In genomic region chr5:151068571-151069197, GRCh38 we compare ENCODE assay signal across 8 cellular contexts. TPM values are rescaled to one million over a fixed set of nuclear protein-coding genes. Genes with fewer than 3 reads are reported as not detected.
A peak's percentile ranks its signal among the peaks of the same experiment; 100 is the strongest.
DNase-seq lines count a peak whose midpoint lies in the region; ATAC-seq and TF ChIP-seq lines count a peak whose summit lies in the region.

No MANE protein-coding gene starts in this region.

- peak overlapping the region; percentile 63 for H3K27ac ChIP-seq in neutrophil

- peaks cover 45 to 48% of the 10 kb centered on the region in 2 experiments for H3K4me1 ChIP-seq in neutrophil (ENCODE audit: control insufficient read depth in 1 of 2, insufficient read depth in 1 of 2, low read depth in 1 of 2, low read length in 1 of 2)

- intact Hi-C loops in activated T-helper 1 cell treated with anti-CD3 and anti-CD28 coated beads, Interleukin-12 subunit alpha, Interleukin-12 subunit beta, Interleukin-2, Interleukin-4 antibody, amounts not matched to agents 30 ng/mL and 10 ng/mL and 1 ng/mL, durations not matched to agents 14 hours and 24 hours and 36 hours (cut with micrococcal nuclease) = loop anchor here (1.0 to 2.0 kb wide), 3 partner anchors 10 to 30 kb away; no protein-coding TSS in a partner anchor

- H3K36me3 Mint-ChIP-seq in activated T-helper 1 cell treated with anti-CD3 and anti-CD28 coated beads, Interleukin-12 subunit alpha, Interleukin-12 subunit beta, Interleukin-2, Interleukin-4 antibody, amounts not matched to agents 30 ng/mL and 10 ng/mL and 1 ng/mL, durations not matched to agents 14 hours and 24 hours and 36 hours (ENCODE audit: low read depth) = peaks cover 50% of the 10 kb centered on the region

- DNase-seq in stimulated activated naive CD4-positive, alpha-beta T cell treated with Interleukin-2 at 50 U/mL for 16 hours (lab: John Stamatoyannopoulos, UW) = peak; percentile 47
- no peak for DNase-seq in stimulated activated naive CD4-positive, alpha-beta T cell (lab: John Stamatoyannopoulos, UW)
- no peak for DNase-seq in activated T-helper 1 cell treated with anti-CD3 and anti-CD28 coated beads, Interleukin-12 subunit alpha, Interleukin-12 subunit beta, Interleukin-2, Interleukin-4 antibody, amounts not matched to agents 30 ng/mL and 10 ng/mL and 1 ng/mL, durations not matched to agents 14 hours and 24 hours and 36 hours (ENCODE audit: low spot score)
- DNase-seq in NCI-H1930 (lab: John Stamatoyannopoulos, UW) (no peak), NCI-H524 (lab: John Stamatoyannopoulos, UW) (no peak), retina (no peak)

- peaks cover 88% of the 10 kb centered on the region for H3K4me1 Mint-ChIP-seq in activated T-helper 1 cell treated with anti-CD3 and anti-CD28 coated beads, Interleukin-12 subunit alpha, Interleukin-12 subunit beta, Interleukin-2, Interleukin-4 antibody, amounts not matched to agents 30 ng/mL and 10 ng/mL and 1 ng/mL, durations not matched to agents 14 hours and 24 hours and 36 hours (ENCODE audit: low read depth)

- H3K9me3 Mint-ChIP-seq in activated T-helper 1 cell treated with anti-CD3 and anti-CD28 coated beads, Interleukin-12 subunit alpha, Interleukin-12 subunit beta, Interleukin-2, Interleukin-4 antibody, amounts not matched to agents 30 ng/mL and 10 ng/mL and 1 ng/mL, durations not matched to agents 14 hours and 24 hours and 36 hours = no peaks in the 10 kb centered on the region

- no peaks in the 10 kb centered on the region for H3K9me3 ChIP-seq in neutrophil

- peaks cover 48% of the 10 kb centered on the region for H3K36me3 ChIP-seq in neutrophil

- ATAC-seq in HG03060 (IDR thresholded peaks at IDR 0.05; ENCODE audit: low read depth, unreplicated experiment) = peak; percentile 45

- peak overlapping the region; percentile 88 for H3K27ac Mint-ChIP-seq in activated T-helper 1 cell treated with anti-CD3 and anti-CD28 coated beads, Interleukin-12 subunit alpha, Interleukin-12 subunit beta, Interleukin-2, Interleukin-4 antibody, amounts not matched to agents 30 ng/mL and 10 ng/mL and 1 ng/mL, durations not matched to agents 14 hours and 24 hours and 36 hours

- H3K4me3 Mint-ChIP-seq in activated T-helper 1 cell treated with anti-CD3 and anti-CD28 coated beads, Interleukin-12 subunit alpha, Interleukin-12 subunit beta, Interleukin-2, Interleukin-4 antibody, amounts not matched to agents 30 ng/mL and 10 ng/mL and 1 ng/mL, durations not matched to agents 14 hours and 24 hours and 36 hours = peak overlapping the region; percentile 49

- no peak for TF ChIP-seq CTCF in neutrophil (IDR thresholded peaks at IDR 0.05)

- no peaks in the 10 kb centered on the region for H3K27me3 ChIP-seq in neutrophil

- no peak overlapping the region for H3K4me3 ChIP-seq in neutrophil (ENCODE audit: low read depth in 1 of 2, low read length in 1 of 2)

- H3K27me3 Mint-ChIP-seq in activated T-helper 1 cell treated with anti-CD3 and anti-CD28 coated beads, Interleukin-12 subunit alpha, Interleukin-12 subunit beta, Interleukin-2, Interleukin-4 antibody, amounts not matched to agents 30 ng/mL and 10 ng/mL and 1 ng/mL, durations not matched to agents 14 hours and 24 hours and 36 hours (ENCODE audit: insufficient read depth) = no peaks in the 10 kb centered on the region

RNA-seq across cellular contexts. Expression of gene TNIP1, which starts 12.2 kb away (rescaled TPM):
- total RNA-seq in activated T-helper 1 cell treated with anti-CD3 and anti-CD28 coated beads, Interleukin-12 subunit alpha, Interleukin-12 subunit beta, Interleukin-2, Interleukin-4 antibody, amounts not matched to agents 30 ng/mL and 10 ng/mL and 1 ng/mL, durations not matched to agents 14 hours and 24 hours and 36 hours = 287 and 304 TPM in 2 replicates

RNA-seq across cellular contexts. Expression of gene GPX3, which starts 48.3 kb away (rescaled TPM):
- not detected in 2 replicates for total RNA-seq in activated T-helper 1 cell treated with anti-CD3 and anti-CD28 coated beads, Interleukin-12 subunit alpha, Interleukin-12 subunit beta, Interleukin-2, Interleukin-4 antibody, amounts not matched to agents 30 ng/mL and 10 ng/mL and 1 ng/mL, durations not matched to agents 14 hours and 24 hours and 36 hours
